ENCODE assay signal across 29 cellular contexts in the genomic region with DNA sequence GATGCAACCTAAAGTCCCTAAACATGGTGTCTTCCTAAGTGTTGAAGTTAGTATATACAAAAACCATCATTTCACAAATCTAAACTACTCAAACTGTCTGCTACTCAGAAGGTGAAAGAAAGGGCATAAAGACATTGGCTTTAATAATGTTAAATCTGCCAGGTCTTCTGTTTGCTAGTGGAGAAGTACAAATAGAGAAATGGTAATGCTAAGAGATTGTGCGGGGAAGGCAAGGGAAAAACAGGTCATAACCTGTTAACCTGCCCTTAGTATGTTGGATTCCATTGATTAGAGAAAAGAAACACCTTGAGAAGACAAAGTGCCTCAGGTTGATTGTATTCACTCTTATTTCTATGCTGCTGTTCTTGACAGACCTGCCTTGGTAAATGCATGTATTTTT.
"Had no signal": no experiment of that assay in that cellular context is flagged by ENCODE, and none has a peak within 500 bp of the region (broad histone marks: within the 10 kb centered on the region; RNA-seq: fewer than 3 reads in every experiment).

No MANE protein-coding gene starts in this region.

- DNase-seq: activated CD4-positive, alpha-beta memory T cell treated with anti-CD3 and anti-CD28 coated beads, Interleukin-2, amount 10 ng/mL, durations not matched to agents 7 days and 5 days; activated CD4-positive, alpha-beta T cell treated with anti-CD3 and anti-CD28 coated beads for 1 hour; activated CD4-positive, alpha-beta T cell treated with anti-CD3 and anti-CD28 coated beads for 4 hours; activated CD4-positive, alpha-beta T cell treated with anti-CD3 and anti-CD28 coated beads, Interleukin-2, amount 10 ng/mL, durations not matched to agents 7 days and 5 days; activated CD4-positive, alpha-beta T cell treated with anti-CD3 and anti-CD28 coated beads, Interleukin-2, amount 50 U/mL, for 4 hours; activated CD8-positive, alpha-beta memory T cell treated with anti-CD3 and anti-CD28 coated beads, Interleukin-2, amount 50 U/mL, for 48 hours; activated effector memory CD4-positive, alpha-beta T cell treated with Interleukin-2 at 50 U/mL for 16 hours; activated gamma-delta T cell treated with Interleukin-2 at 50 U/mL for 16 hours; activated naive CD4-positive, alpha-beta T cell treated with Interleukin-2 at 50 U/mL for 16 hours; activated naive CD8-positive, alpha-beta T cell treated with anti-CD3 and anti-CD28 coated beads, Interleukin-2, amount 10 ng/mL, durations not matched to agents 7 days and 5 days; activated T-cell treated with anti-CD3 and anti-CD28 coated beads for 4 hours; activated T-cell treated with anti-CD3 and anti-CD28 coated beads, Interleukin-2, amount 50 U/mL, for 24 hours; activated T-cell treated with anti-CD3 and anti-CD28 coated beads, Interleukin-2, amount 50 U/mL, for 72 hours; central memory CD4-positive, alpha-beta T cell; cerebellar nuclear complex; dorsolateral prefrontal cortex; effector memory CD4-positive, alpha-beta T cell; endodermal cell; foreskin keratinocyte; gastrocnemius medialis; T-helper 2 cell had no signal

- H3K27me3 Mint-ChIP-seq: activated CD4-positive, alpha-beta memory T cell treated with anti-CD3 and anti-CD28 coated beads, Interleukin-2, amount 10 ng/mL, durations not matched to agents 7 days and 5 days; activated CD4-positive, alpha-beta T cell treated with anti-CD3 and anti-CD28 coated beads, Interleukin-2, amount 10 ng/mL, durations not matched to agents 7 days and 5 days; activated naive CD8-positive, alpha-beta T cell treated with anti-CD3 and anti-CD28 coated beads, Interleukin-2, amount 10 ng/mL, durations not matched to agents 7 days and 5 days; activated T-cell treated with anti-CD3 and anti-CD28 coated beads, Interleukin-2, amount 50 U/mL, for 24 hours; brain had no signal

- H3K4me3 Mint-ChIP-seq: activated CD4-positive, alpha-beta memory T cell treated with anti-CD3 and anti-CD28 coated beads, Interleukin-2, amount 10 ng/mL, durations not matched to agents 7 days and 5 days; activated CD4-positive, alpha-beta T cell treated with anti-CD3 and anti-CD28 coated beads, Interleukin-2, amount 10 ng/mL, durations not matched to agents 7 days and 5 days; activated naive CD8-positive, alpha-beta T cell treated with anti-CD3 and anti-CD28 coated beads, Interleukin-2, amount 10 ng/mL, durations not matched to agents 7 days and 5 days; activated T-cell treated with anti-CD3 and anti-CD28 coated beads, Interleukin-2, amount 50 U/mL, for 24 hours; activated T-cell treated with anti-CD3 and anti-CD28 coated beads, Interleukin-2, amount 50 U/mL, for 72 hours; brain; dendritic cell treated with granulocyte-macrophage colony-stimulating factor and Interleukin-4, amounts not matched to agents 40 ng/mL and 50 ng/mL, for 4 days; endodermal cell had no signal

- H3K27ac ChIP-seq: breast epithelium, cardiac muscle cell, dorsolateral prefrontal cortex, foreskin keratinocyte, gastrocnemius medialis had no signal

- H3K27me3 ChIP-seq: ascending aorta, breast epithelium, cardiac muscle cell, dorsolateral prefrontal cortex, foreskin keratinocyte, gastrocnemius medialis had no signal

- H3K4me1 ChIP-seq: foreskin keratinocyte had no signal

- H3K9me3 ChIP-seq: ascending aorta, breast epithelium, gastrocnemius medialis had no signal

- H3K9me3 Mint-ChIP-seq: activated T-cell treated with anti-CD3 and anti-CD28 coated beads, Interleukin-2, amount 50 U/mL, for 24 hours; brain; endodermal cell had no signal

- H3K4me3 ChIP-seq: ascending aorta, breast epithelium, cardiac muscle cell, coronary artery, dorsolateral prefrontal cortex, gastrocnemius medialis had no signal

- H3K27ac Mint-ChIP-seq: activated CD4-positive, alpha-beta memory T cell treated with anti-CD3 and anti-CD28 coated beads, Interleukin-2, amount 10 ng/mL, durations not matched to agents 7 days and 5 days; activated CD4-positive, alpha-beta T cell treated with anti-CD3 and anti-CD28 coated beads, Interleukin-2, amount 10 ng/mL, durations not matched to agents 7 days and 5 days; activated naive CD4-positive, alpha-beta T cell treated with anti-CD3 and anti-CD28 coated beads, Interleukin-2, amount 50 U/mL, for 72 hours; activated naive CD8-positive, alpha-beta T cell treated with anti-CD3 and anti-CD28 coated beads, Interleukin-2, amount 10 ng/mL, durations not matched to agents 7 days and 5 days; activated T-cell treated with anti-CD3 and anti-CD28 coated beads, Interleukin-2, amount 50 U/mL, for 24 hours; activated T-cell treated with anti-CD3 and anti-CD28 coated beads, Interleukin-2, amount 50 U/mL, for 72 hours; brain; dendritic cell treated with granulocyte-macrophage colony-stimulating factor and Interleukin-4, amounts not matched to agents 40 ng/mL and 50 ng/mL, for 4 days; endodermal cell had no signal

- ATAC-seq: activated naive CD4-positive, alpha-beta T cell treated with anti-CD3 and anti-CD28 coated beads, Interleukin-2, amount 50 U/mL, for 72 hours; activated T-cell treated with anti-CD3 and anti-CD28 coated beads, Interleukin-2, amount 50 U/mL, for 72 hours; esophagus mucosa; foreskin keratinocyte; gastrocnemius medialis had no signal

- H3K36me3 ChIP-seq: ascending aorta, breast epithelium, cardiac muscle cell, gastrocnemius medialis had no signal
